Comparison of ENCODE assay signal across 16 cellular contexts in genomic region chr5:38830521-38831051, GRCh38. TPM values are rescaled to one million over a fixed set of nuclear protein-coding genes. Genes with fewer than 3 reads are reported as not detected.
A peak's percentile ranks its signal among the peaks of the same experiment; 100 is the strongest.
DNase-seq lines count a peak whose midpoint lies in the region; FAIRE-seq and TF ChIP-seq lines count a peak whose summit lies in the region.
"Had no signal": no experiment of that assay in that cellular context is flagged by ENCODE, and none has a peak within 500 bp of the region (broad histone marks: within the 10 kb centered on the region; RNA-seq: fewer than 3 reads in every experiment).

No MANE protein-coding gene starts in this region.

- CTCF ChIA-PET in AG04450 (lab: Charles Lee), result interaction anchor here (1.2 to 1.4 kb wide), 3 partner anchors 21 to 453 kb away, joined by 3 to 7 read pairs (median 5); no protein-coding TSS in a partner anchor

- H3K9me3 ChIP-seq in AG04450 (ENCODE audit: control insufficient read depth, insufficient read depth, low read length), result peaks cover 4% of the 10 kb centered on the region; the same call in 1 of the 2 replicates
- peaks cover 4% of the 10 kb centered on the region for H3K9me3 ChIP-seq in keratinocyte (ENCODE audit: control insufficient read depth, low read depth, low read length)
- H3K9me3 ChIP-seq in Karpas-422 (ENCODE audit: low read length), result no peaks in the 10 kb centered on the region
- H3K9me3 ChIP-seq: tibial artery had no signal

- no peaks in the 10 kb centered on the region for H3K9me2 ChIP-seq in Karpas-422 (replicated peaks; ENCODE audit: insufficient read depth, low read length)

- no peak overlapping the region for H2AFZ ChIP-seq in keratinocyte (ENCODE audit: control insufficient read depth, low read length)
- H2AFZ ChIP-seq in Karpas-422 (ENCODE audit: low read length), result no peak overlapping the region

- POLR2A ChIA-PET in AG04450 (lab: Yijun Ruan, JAX), result interaction anchor here (0.5 kb wide), 1 partner anchor 14 kb away, joined by 3 read pairs; no protein-coding TSS in a partner anchor

- H3K9ac ChIP-seq in keratinocyte (ENCODE audit: control insufficient read depth, extremely low read depth, insufficient read depth, low read length) (peak overlapping the region; percentile 53), Karpas-422 (ENCODE audit: low read length) (no peak overlapping the region)

- H3K4me2 ChIP-seq in keratinocyte (ENCODE audit: control insufficient read depth, extremely low read depth, insufficient read depth, low read depth, low read length) (peak overlapping the region; percentile 75), Karpas-422 (ENCODE audit: low read depth, low read length, poor library complexity, severe bottlenecking) (no peak overlapping the region)

- H3K27me3 ChIP-seq in AG04450 (ENCODE audit: control insufficient read depth, insufficient read depth, low read length) (no peaks in the 10 kb centered on the region), bronchial epithelial cell (ENCODE audit: control insufficient read depth, insufficient read depth, low read length) (no peaks in the 10 kb centered on the region), keratinocyte (ENCODE audit: control insufficient read depth, extremely low read depth, insufficient read depth, low read length) (no peaks in the 10 kb centered on the region), Karpas-422 (ENCODE audit: low read length) (no peaks in the 10 kb centered on the region)
- H3K27me3 ChIP-seq: tibial artery had no signal

- FAIRE-seq in bronchial epithelial cell (lab: Jason Lieb, UNC), result no peak
- peak; percentile 64 for FAIRE-seq in keratinocyte (lab: Jason Lieb, UNC)

- no peak for DNase-seq in AG04450 (ENCODE audit: low read depth, low spot score)
- DNase-seq in HuH-7.5 (ENCODE audit: low spot score), result peak; percentile 73
- peak; percentile 96 for DNase-seq in bronchial epithelial cell (ENCODE audit: low read depth)
- no peak for DNase-seq in keratinocyte (ENCODE audit: low read depth, low spot score)
- DNase-seq in Karpas-422, result no peak
- no peak for DNase-seq in NCI-H2227 (lab: John Stamatoyannopoulos, UW; ENCODE audit: unreplicated experiment)
- no peak for DNase-seq in SK-N-DZ (ENCODE audit: low spot score)
- no peak for DNase-seq in NCI-H187 (lab: John Stamatoyannopoulos, UW)
- DNase-seq: activated CD4-positive, alpha-beta T cell treated with anti-CD3 and anti-CD28 coated beads for 48 hours; anterior cingulate cortex; CD8-positive, alpha-beta T cell; DND-41; NCI-H1694 treated with DMSO at 0.1 percent for 48 hours; stimulated activated naive B cell treated with anti-CD40 and anti-IgM and Interleukin-4, amounts not matched to agents 10 μg/mL and 1 μg/mL and 100 μg/mL, for 72 hours; tibial artery had no signal

- dilution Hi-C loops in keratinocyte (cut with MboI; ENCODE audit: extremely low pct_ligation_motif_present, low sequenced_read_pairs), result no loop called here

- H3K27ac ChIP-seq in AG04450 (ENCODE audit: low read depth, low read length) (peak overlapping the region; percentile 21), keratinocyte (ENCODE audit: control insufficient read depth, insufficient read depth, low read length) (peak overlapping the region; percentile 84), Karpas-422 (ENCODE audit: low read length) (no peak overlapping the region)
- H3K27ac ChIP-seq: tibial artery had no signal

- no peak for TF ChIP-seq CTCF in AG04450 (IDR thresholded peaks at IDR 0.05; ENCODE audit: low read depth, low read length)
- peak; percentile 8 for TF ChIP-seq CTCF in bronchial epithelial cell (IDR thresholded peaks at IDR 0.05; ENCODE audit: insufficient read depth, low read length, severe bottlenecking)
- no peak for TF ChIP-seq CTCF in keratinocyte (optimal IDR thresholded peaks at IDR 0.05 in 1 of 3, IDR thresholded peaks at IDR 0.05 in 1 of 3, conservative IDR thresholded peaks at IDR 0.05 in 1 of 3; ENCODE audit: extremely low read depth in 1 of 3, insufficient read depth in 2 of 3, low read length in 3 of 3)

- H3K36me3 ChIP-seq in bronchial epithelial cell (ENCODE audit: control insufficient read depth, insufficient read depth, low read length), result peaks cover 3% of the 10 kb centered on the region
- peaks cover 0 to 7% of the 10 kb centered on the region in 2 experiments for H3K36me3 ChIP-seq in keratinocyte (ENCODE audit: control insufficient read depth in 2 of 2, extremely low read depth in 1 of 2, insufficient read depth in 2 of 2, low read length in 2 of 2)
- H3K36me3 ChIP-seq in Karpas-422 (ENCODE audit: insufficient read depth, low read length), result no peaks in the 10 kb centered on the region

- H3K4me3 ChIP-seq in AG04450 (ENCODE audit: low read depth, low read length), result no peak overlapping the region
- no peak overlapping the region for H3K4me3 ChIP-seq in bronchial epithelial cell (ENCODE audit: low read depth, low read length)
- H3K4me3 ChIP-seq in keratinocyte (ENCODE audit: control insufficient read depth in 2 of 3, extremely low read depth in 1 of 3, insufficient read depth in 2 of 3, low read depth in 1 of 3, low read length in 3 of 3), result peak overlapping the region in 2 of 3 experiments; percentile 30 to 47
- H3K4me3 ChIP-seq in Karpas-422 (ENCODE audit: low read length), result no peak overlapping the region
- H3K4me3 ChIP-seq: lung, tibial artery had no signal

- H3K79me2 ChIP-seq in keratinocyte (ENCODE audit: control insufficient read depth, insufficient read depth, low read length), result peaks cover 11% of the 10 kb centered on the region
- no peaks in the 10 kb centered on the region for H3K79me2 ChIP-seq in Karpas-422 (ENCODE audit: low read length)

- H3K4me1 ChIP-seq in keratinocyte (ENCODE audit: control insufficient read depth, extremely low read depth, insufficient read depth, low read length) (peaks cover 38% of the 10 kb centered on the region), Karpas-422 (ENCODE audit: low read length) (peaks cover 5% of the 10 kb centered on the region; the same call in 1 of the 2 replicates)

- H3K9me1 ChIP-seq in keratinocyte (ENCODE audit: control insufficient read depth, extremely low read depth, insufficient read depth, low read length), result no peaks in the 10 kb centered on the region

- H4K20me1 ChIP-seq in keratinocyte (ENCODE audit: control insufficient read depth, extremely low read depth, insufficient read depth, low read length) (peaks cover 2% of the 10 kb centered on the region), Karpas-422 (ENCODE audit: insufficient read depth, low read depth, low read length) (no peaks in the 10 kb centered on the region)

RNA-seq across cellular contexts. Expression of gene OSMR, which starts 15.2 kb away (rescaled TPM):
- polyA plus RNA-seq in AG04450 (2011; rRNA removed) (100 and 102 TPM in 2 replicates), keratinocyte (33.3 to 43.8 TPM (median 38.7 TPM) in 3 replicates)
- 85.9 and 108 TPM in 2 replicates for polyA minus RNA-seq in AG04450 (2011; rRNA and poly(A)+ RNA removed)
- total RNA-seq in bronchial epithelial cell, result 36.9 and 40.7 TPM in 2 replicates
- polyA plus RNA-seq in keratinocyte (2011; ENCODE audit: low read depth), result 15.5 TPM
- 13.9 and 24.5 TPM in 2 replicates for polyA plus RNA-seq in keratinocyte (2011; cell fraction: cytosol; rRNA removed)
- polyA plus RNA-seq in keratinocyte (2011; cell fraction: nucleus; rRNA removed), result 113 and 115 TPM in 2 replicates
- 28.2 and 42.1 TPM in 2 replicates for polyA plus RNA-seq in keratinocyte (2012; ENCODE audit: low replicate concordance)
- 29.4 to 79.2 TPM (median 44.1 TPM) in 3 replicates for polyA minus RNA-seq in keratinocyte
- polyA minus RNA-seq in keratinocyte (2011; cell fraction: cytosol; rRNA and poly(A)+ RNA removed), result 19.4 TPM
- polyA minus RNA-seq in keratinocyte (2011; cell fraction: nucleus; rRNA and poly(A)+ RNA removed), result 101 and 184 TPM in 2 replicates
- 0.52 TPM in 1 of 2 replicates, not detected in the other for total RNA-seq in Karpas-422 (2014; rRNA removed; shearing (Covaris generic); ENCODE audit: low replicate concordance)
- polyA plus RNA-seq in SK-N-DZ (2014; cell fraction: cytosol; rRNA removed), result not detected in 2 replicates
- not detected in 2 replicates for polyA plus RNA-seq in SK-N-DZ (2014; cell fraction: nucleus; rRNA removed)
- total RNA-seq: CD8-positive, alpha-beta T cell had no signal

Comparison
In these comparisons a context has a peak if more than half of its experiments do, and no peak if none do; other contexts are left out.
1. DNase-seq: peak in HuH-7.5 (single experiment) and bronchial epithelial cell (single experiment); none in AG04450 (single experiment), keratinocyte (single experiment), Karpas-422 (single experiment), NCI-H2227 (single experiment), SK-N-DZ (single experiment) and NCI-H187 (0 of 2).
2. H3K4me3 ChIP-seq: peak in keratinocyte (2 of 3); none in AG04450 (single experiment), bronchial epithelial cell (single experiment) and Karpas-422 (single experiment).
3. RNA of gene OSMR, which starts 15.2 kb away (total RNA-seq): 36.9 to 40.7 TPM in bronchial epithelial cell; 0.52 TPM in Karpas-422; every median in the first group is over 10 times any median in the second.